8 cellular contexts compared by ENCODE assay signal in genomic region chr22:26483439-26484359, GRCh38. TPM values are rescaled to one million over a fixed set of nuclear protein-coding genes. Genes with fewer than 3 reads are reported as not detected.
DNase-seq lines count a peak whose midpoint lies in the region; ATAC-seq and TF ChIP-seq lines count a peak whose summit lies in the region.

Gene HPS4 (minus strand): TSS chr22:26483783. CDS start chr22:26481762, 2,021 bp downstream.
Gene SRRD (plus strand): TSS chr22:26483877. CDS start chr22:26483891, 14 bp downstream.

- H3K4me3 ChIP-seq in Peyer's patch (peak within 1 kb of the TSS; percentile 82 to 96 (median 94)), fibroblast of lung (replicated peaks in 1 of 4; ENCODE audit: control extremely low read depth in 1 of 4, insufficient read depth in 1 of 4, low read depth in 3 of 4, low read length in 4 of 4) (peak within 1 kb of the TSS; percentile 77 to 96 (median 94))
- peak within 1 kb of the TSS; percentile 61 for H3K4me3 ChIP-seq in naive thymus-derived CD4-positive, alpha-beta T cell (ENCODE audit: low read length)

- TF ChIP-seq POLR2A in Peyer's patch (IDR thresholded peaks at IDR 0.05), result peak; percentile 82 to 88

- H3K9me3 Mint-ChIP-seq in naive thymus-derived CD4-positive, alpha-beta T cell, result peaks cover 0 to 6% (median 0%) of the 10 kb centered on the region in 11 donors
- H3K9me3 Mint-ChIP-seq in stimulated activated naive B cell treated with anti-CD40 and anti-IgM and Interleukin-4, amounts not matched to agents 10 μg/mL and 1 μg/mL and 100 μg/mL, for 72 hours, result no peaks in the 10 kb centered on the region

- peak; percentile 70 for ATAC-seq in GM21723 (IDR thresholded peaks at IDR 0.05; ENCODE audit: unreplicated experiment)
- peak; percentile 93 for ATAC-seq in naive thymus-derived CD4-positive, alpha-beta T cell
- ATAC-seq in stimulated activated naive B cell treated with anti-CD40 and anti-IgM and Interleukin-4, amounts not matched to agents 10 μg/mL and 1 μg/mL and 100 μg/mL, for 72 hours (replicated peaks), result peak; percentile 78 to 86

- intact Hi-C loops in naive thymus-derived CD4-positive, alpha-beta T cell (cut with micrococcal nuclease), result loop anchor here (1.0 to 10.0 kb wide), 10 partner anchors 29 to 1929 kb away; partner anchors contain the start of genes TFIP11 (in 2 of the 2), TPST2 (in 2 of the 2), ASPHD2 (in 1 of the 2) and GUCD1 (in 1 of the 2)

- peak within 1 kb of the TSS; percentile 96 for H3K4me2 ChIP-seq in fibroblast of lung (ENCODE audit: extremely low read depth, insufficient read depth, low read length)

- H4K20me1 ChIP-seq in fibroblast of lung (ENCODE audit: control insufficient read depth, extremely low read depth, insufficient read depth, low read length), result no peaks in the 10 kb centered on the region

- H3K27ac Mint-ChIP-seq in naive thymus-derived CD4-positive, alpha-beta T cell, result peak within 1 kb of the TSS; percentile 93 to 99 (median 98)
- H3K27ac Mint-ChIP-seq in stimulated activated naive B cell treated with anti-CD40 and anti-IgM and Interleukin-4, amounts not matched to agents 10 μg/mL and 1 μg/mL and 100 μg/mL, for 72 hours, result peak within 1 kb of the TSS; percentile 96

- CTCF ChIA-PET in naive thymus-derived CD4-positive, alpha-beta T cell (lab: Charles Lee), result interaction anchor here (0.7 to 1.3 kb wide), 4 partner anchors 23 to 189 kb away, joined by 3 to 4 read pairs (median 3); no protein-coding TSS in a partner anchor

- H3K27ac ChIP-seq in Peyer's patch (peak within 1 kb of the TSS; percentile 93 to 98 (median 95)), fibroblast of lung (ENCODE audit: insufficient read depth, low read length) (peak within 1 kb of the TSS; percentile 93)
- peak within 1 kb of the TSS; percentile 95 for H3K27ac ChIP-seq in naive thymus-derived CD4-positive, alpha-beta T cell (ENCODE audit: low read depth, low read length)

- H3K9me3 ChIP-seq in Peyer's patch (no peaks in the 10 kb centered on the region), fibroblast of lung (ENCODE audit: control insufficient read depth, insufficient read depth, low read depth, low read length) (no peaks in the 10 kb centered on the region)
- no peaks in the 10 kb centered on the region for H3K9me3 ChIP-seq in naive thymus-derived CD4-positive, alpha-beta T cell (ENCODE audit: control insufficient read depth in 2 of 3, low read length in 3 of 3)

- DNase-seq in DMS153 treated with DMSO at 0.1 percent for 48 hours (lab: John Stamatoyannopoulos, UW; ENCODE audit: unreplicated experiment) (peak; percentile 82), KG1 (lab: John Stamatoyannopoulos, UW) (peak; percentile 93), Peyer's patch (peak; percentile 93 to 96 (median 96)), activated T-helper 1 cell treated with Interleukin-2 at 50 U/mL for 16 hours (ENCODE audit: low read depth) (peak; percentile 92), fibroblast of lung (ENCODE audit: low read depth in 2 of 2) (peak; percentile 87)
- peak; percentile 90 to 99 (median 94) for DNase-seq in naive thymus-derived CD4-positive, alpha-beta T cell
- DNase-seq in stimulated activated naive B cell treated with anti-CD40 and anti-IgM and Interleukin-4, amounts not matched to agents 10 μg/mL and 1 μg/mL and 100 μg/mL, for 72 hours, result peak; percentile 88

- peaks cover 47 to 77% (median 68%) of the 10 kb centered on the region in 7 donors for H3K4me1 Mint-ChIP-seq in naive thymus-derived CD4-positive, alpha-beta T cell
- H3K4me1 Mint-ChIP-seq in stimulated activated naive B cell treated with anti-CD40 and anti-IgM and Interleukin-4, amounts not matched to agents 10 μg/mL and 1 μg/mL and 100 μg/mL, for 72 hours, result peaks cover 59 to 77% of the 10 kb centered on the region in 2 donors

- peaks cover 0 to 55% (median 21%) of the 10 kb centered on the region in 4 donors for H3K4me1 ChIP-seq in Peyer's patch
- H3K4me1 ChIP-seq in fibroblast of lung (ENCODE audit: control insufficient read depth, extremely low read depth, insufficient read depth, low read length), result peaks cover 9% of the 10 kb centered on the region
- H3K4me1 ChIP-seq in naive thymus-derived CD4-positive, alpha-beta T cell (ENCODE audit: control insufficient read depth in 2 of 2, insufficient read depth in 2 of 2, low read length in 2 of 2), result peaks cover 17 to 48% of the 10 kb centered on the region in 2 donors

- POLR2A ChIA-PET in naive thymus-derived CD4-positive, alpha-beta T cell (lab: Charles Lee), result interaction anchor here (0.6 to 5.0 kb wide), 19 partner anchors 9 to 1436 kb away, joined by 3 to 54 read pairs (median 8); partner anchors contain the start of genes ASPHD2, PITPNB, TFIP11 and TPST2

- TF ChIP-seq CTCF in Peyer's patch (IDR thresholded peaks at IDR 0.05) (peak in 1 of 6 experiments; percentile 27), fibroblast of lung (conservative IDR thresholded peaks at IDR 0.05 in 1 of 2, IDR thresholded peaks at IDR 0.05 in 1 of 2; ENCODE audit: low read depth in 1 of 2, low read length in 2 of 2) (no peak)

- H3K27me3 ChIP-seq in Peyer's patch (no peaks in the 10 kb centered on the region), fibroblast of lung (ENCODE audit: control insufficient read depth, insufficient read depth, low read length) (no peaks in the 10 kb centered on the region)
- H3K27me3 ChIP-seq in naive thymus-derived CD4-positive, alpha-beta T cell (ENCODE audit: control insufficient read depth in 2 of 2, insufficient read depth in 2 of 2, low read length in 2 of 2), result no peaks in the 10 kb centered on the region

- H3K36me3 Mint-ChIP-seq in naive thymus-derived CD4-positive, alpha-beta T cell, result peaks cover 0 to 30% (median 4%) of the 10 kb centered on the region in 5 donors
- peaks cover 10 to 25% of the 10 kb centered on the region in 2 donors for H3K36me3 Mint-ChIP-seq in stimulated activated naive B cell treated with anti-CD40 and anti-IgM and Interleukin-4, amounts not matched to agents 10 μg/mL and 1 μg/mL and 100 μg/mL, for 72 hours

- peak within 1 kb of the TSS; percentile 95 for H3K9ac ChIP-seq in fibroblast of lung (ENCODE audit: insufficient read depth, low read length)

- H3K36me3 ChIP-seq in Peyer's patch (peaks cover 0 to 15% (median 0%) of the 10 kb centered on the region in 3 donors), fibroblast of lung (ENCODE audit: control insufficient read depth, insufficient read depth, low read length) (peaks cover 3% of the 10 kb centered on the region)
- H3K36me3 ChIP-seq in naive thymus-derived CD4-positive, alpha-beta T cell (ENCODE audit: control insufficient read depth in 2 of 3, insufficient read depth in 3 of 3, low read length in 3 of 3), result peaks cover 0 to 16% (median 0%) of the 10 kb centered on the region in 3 experiments

- no peaks in the 10 kb centered on the region for H3K27me3 Mint-ChIP-seq in naive thymus-derived CD4-positive, alpha-beta T cell
- no peaks in the 10 kb centered on the region for H3K27me3 Mint-ChIP-seq in stimulated activated naive B cell treated with anti-CD40 and anti-IgM and Interleukin-4, amounts not matched to agents 10 μg/mL and 1 μg/mL and 100 μg/mL, for 72 hours

- peak within 1 kb of the TSS; percentile 86 for H2AFZ ChIP-seq in fibroblast of lung (ENCODE audit: low read length)

- peak within 1 kb of the TSS; percentile 75 to 97 (median 93) for H3K4me3 Mint-ChIP-seq in naive thymus-derived CD4-positive, alpha-beta T cell
- H3K4me3 Mint-ChIP-seq in stimulated activated naive B cell treated with anti-CD40 and anti-IgM and Interleukin-4, amounts not matched to agents 10 μg/mL and 1 μg/mL and 100 μg/mL, for 72 hours, result peak within 1 kb of the TSS; percentile 92 to 98

- H3K79me2 ChIP-seq in fibroblast of lung (ENCODE audit: control insufficient read depth, insufficient read depth, low read length), result peaks cover 15% of the 10 kb centered on the region

RNA-seq across cellular contexts. Expression of gene HPS4, which starts in this region (rescaled TPM):
- total RNA-seq in Peyer's patch, result 10 to 100 TPM; 22.8 to 74.3 (median 47.0) TPM
- total RNA-seq in fibroblast of lung, result 29.3 and 37.7 TPM in 2 replicates
- 23.0 and 27.6 TPM in 2 replicates for polyA plus RNA-seq in fibroblast of lung
- 11.7 and 14.6 TPM in 2 replicates for polyA plus RNA-seq in fibroblast of lung (2012)
- polyA minus RNA-seq in fibroblast of lung (ENCODE audit: low replicate concordance), result 26.1 and 39.1 TPM in 2 replicates
- 10 to 100 TPM; 45.5 to 64.3 (median 59.1) TPM for total RNA-seq in naive thymus-derived CD4-positive, alpha-beta T cell
- polyA plus RNA-seq in naive thymus-derived CD4-positive, alpha-beta T cell, result 10 to 100 TPM; 21.5 to 23.9 TPM

RNA-seq across cellular contexts. Expression of gene SRRD, which starts in this region (rescaled TPM):
- total RNA-seq in Peyer's patch (10 to 100 TPM in 2 of 4 donors, 1 to 10 TPM in 2; 4.2 to 17.3 (median 10.1) TPM), fibroblast of lung (7.7 and 7.9 TPM in 2 replicates)
- 25.1 and 30.0 TPM in 2 replicates for polyA plus RNA-seq in fibroblast of lung
- 15.6 and 16.6 TPM in 2 replicates for polyA plus RNA-seq in fibroblast of lung (2012)
- 8.9 and 11.9 TPM in 2 replicates for polyA minus RNA-seq in fibroblast of lung (ENCODE audit: low replicate concordance)
- total RNA-seq in naive thymus-derived CD4-positive, alpha-beta T cell, result 10 to 100 TPM; 18.9 to 22.8 (median 20.1) TPM
- polyA plus RNA-seq in naive thymus-derived CD4-positive, alpha-beta T cell, result 10 to 100 TPM; 23.4 to 29.0 TPM

Comparison
In these comparisons a context has a peak if more than half of its experiments do, and no peak if none do; other contexts are left out.
1. Peak in every context shown above with its lines: DNase-seq, ATAC-seq, H3K4me3 ChIP-seq and H3K27ac ChIP-seq.